Comparison of ENCODE assay signal across 2 cellular contexts in the genomic region with DNA sequence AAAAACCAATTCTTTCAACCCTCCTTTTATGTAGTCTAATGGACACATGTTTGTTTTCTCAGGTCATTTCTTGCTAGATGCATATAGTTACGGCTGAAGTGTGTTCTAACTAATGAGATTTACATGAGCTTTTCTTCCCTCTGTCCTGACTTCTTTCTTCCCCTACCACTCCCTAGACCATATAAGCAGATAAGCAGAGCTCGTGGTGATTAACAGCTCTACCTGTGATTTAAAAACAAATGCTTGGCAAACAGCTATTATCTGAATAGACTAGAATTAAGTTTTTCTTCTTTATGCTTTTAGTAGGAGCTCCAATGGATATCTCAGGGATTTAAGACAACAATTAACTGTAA.
TF ChIP-seq lines count a peak whose summit lies in the region.

No MANE protein-coding gene starts in this region.

TF ChIP-seq in SK-N-SH, 30 proteins besides CTCF, POLR2A, EP300 and RAD21:
- TF ChIP-seq ZBTB33 (IDR thresholded peaks at IDR 0.05; ENCODE audit: borderline replicate concordance, low read depth) (peak; percentile 1; the same call in 1 of the 2 replicates), RFX5 (IDR thresholded peaks at IDR 0.05; ENCODE audit: low read length) (no peak), FOXJ3 (CRISPR knock-in tag; IDR thresholded peaks at IDR 0.05) (no peak), SMC3 (IDR thresholded peaks at IDR 0.05; ENCODE audit: low read depth, low read length) (no peak)

TF ChIP-seq in SK-N-SH treated with all-trans-retinoic acid at 6 μM for 48 hours, 23 proteins besides CTCF, POLR2A, EP300 and RAD21:
- TF ChIP-seq RARB (CRISPR knock-in tag; IDR thresholded peaks at IDR 0.05) (no peak), ZFP3 (CRISPR knock-in tag; IDR thresholded peaks at IDR 0.05) (no peak), TOX (CRISPR knock-in tag; IDR thresholded peaks at IDR 0.05; ENCODE audit: borderline replicate concordance) (no peak), ISL1 (CRISPR knock-in tag; IDR thresholded peaks at IDR 0.05) (no peak), TSHZ2 (CRISPR knock-in tag; IDR thresholded peaks at IDR 0.05) (no peak), CSDC2 (CRISPR knock-in tag; IDR thresholded peaks at IDR 0.05) (no peak), ZNF565 (CRISPR knock-in tag; conservative IDR thresholded peaks at IDR 0.05; ENCODE audit: low read depth) (no peak), SNAI2 (CRISPR knock-in tag; IDR thresholded peaks at IDR 0.05) (no peak), ZFP30 (CRISPR knock-in tag; IDR thresholded peaks at IDR 0.05) (no peak), BACH2 (CRISPR knock-in tag; IDR thresholded peaks at IDR 0.05; ENCODE audit: borderline replicate concordance) (no peak), ZC3H10 (CRISPR knock-in tag; IDR thresholded peaks at IDR 0.05) (no peak), ZNF70 (CRISPR knock-in tag; IDR thresholded peaks at IDR 0.05) (no peak), OSR1 (CRISPR knock-in tag; IDR thresholded peaks at IDR 0.05) (no peak), ESRRG (CRISPR knock-in tag; IDR thresholded peaks at IDR 0.05) (no peak), PPARA (CRISPR knock-in tag; IDR thresholded peaks at IDR 0.05; ENCODE audit: borderline replicate concordance) (no peak)
- TF ChIP-seq, protein P1, sequence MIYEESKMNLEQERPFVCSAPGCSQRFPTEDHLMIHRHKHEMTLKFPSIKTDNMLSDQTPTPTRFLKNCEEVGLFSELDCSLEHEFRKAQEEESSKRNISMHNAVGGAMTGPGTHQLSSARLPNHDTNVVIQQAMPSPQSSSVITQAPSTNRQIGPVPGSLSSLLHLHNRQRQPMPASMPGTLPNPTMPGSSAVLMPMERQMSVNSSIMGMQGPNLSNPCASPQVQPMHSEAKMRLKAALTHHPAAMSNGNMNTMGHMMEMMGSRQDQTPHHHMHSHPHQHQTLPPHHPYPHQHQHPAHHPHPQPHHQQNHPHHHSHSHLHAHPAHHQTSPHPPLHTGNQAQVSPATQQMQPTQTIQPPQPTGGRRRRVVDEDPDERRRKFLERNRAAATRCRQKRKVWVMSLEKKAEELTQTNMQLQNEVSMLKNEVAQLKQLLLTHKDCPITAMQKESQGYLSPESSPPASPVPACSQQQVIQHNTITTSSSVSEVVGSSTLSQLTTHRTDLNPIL (CRISPR knock-in tag; IDR thresholded peaks at IDR 0.05; ENCODE audit: low read depth) = no peak
- TF ChIP-seq, protein P2, sequence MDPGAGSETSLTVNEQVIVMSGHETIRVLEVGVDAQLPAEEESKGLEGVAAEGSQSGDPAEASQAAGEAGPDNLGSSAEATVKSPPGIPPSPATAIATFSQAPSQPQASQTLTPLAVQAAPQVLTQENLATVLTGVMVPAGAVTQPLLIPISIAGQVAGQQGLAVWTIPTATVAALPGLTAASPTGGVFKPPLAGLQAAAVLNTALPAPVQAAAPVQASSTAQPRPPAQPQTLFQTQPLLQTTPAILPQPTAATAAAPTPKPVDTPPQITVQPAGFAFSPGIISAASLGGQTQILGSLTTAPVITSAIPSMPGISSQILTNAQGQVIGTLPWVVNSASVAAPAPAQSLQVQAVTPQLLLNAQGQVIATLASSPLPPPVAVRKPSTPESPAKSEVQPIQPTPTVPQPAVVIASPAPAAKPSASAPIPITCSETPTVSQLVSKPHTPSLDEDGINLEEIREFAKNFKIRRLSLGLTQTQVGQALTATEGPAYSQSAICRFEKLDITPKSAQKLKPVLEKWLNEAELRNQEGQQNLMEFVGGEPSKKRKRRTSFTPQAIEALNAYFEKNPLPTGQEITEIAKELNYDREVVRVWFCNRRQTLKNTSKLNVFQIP (CRISPR knock-in tag; IDR thresholded peaks at IDR 0.05; ENCODE audit: borderline replicate concordance, low read depth) = no peak
